Comparison of ENCODE assay signal across 19 cellular contexts in genomic region chr10:56763090-56763489, GRCh38.
DNase-seq lines count a peak whose midpoint lies in the region; ATAC-seq and FAIRE-seq lines count a peak whose summit lies in the region.
"Had no signal": no experiment of that assay in that cellular context is flagged by ENCODE, and none has a peak within 500 bp of the region (broad histone marks: within the 10 kb centered on the region; RNA-seq: fewer than 3 reads in every experiment).

No MANE protein-coding gene starts in this region.

- H3K4me2 ChIP-seq in mesendoderm (ENCODE audit: low read length) = no peak overlapping the region
- H3K4me2 ChIP-seq: KMS-11 had no signal

- H3K56ac ChIP-seq in mesendoderm (ENCODE audit: low read length) = no peak overlapping the region

- H3K9ac ChIP-seq in mesendoderm (ENCODE audit: low read length) = no peak overlapping the region
- H3K9ac ChIP-seq: KMS-11 had no signal

- H3K23ac ChIP-seq in mesendoderm (ENCODE audit: low read length) = no peak overlapping the region

- no peaks in the 10 kb centered on the region for H3K27me3 ChIP-seq in mesendoderm (ENCODE audit: insufficient read depth, low read length, poor library complexity)
- H3K27me3 ChIP-seq: BE2C had no signal

- H3K4me1 ChIP-seq in mesendoderm (ENCODE audit: control insufficient read depth, low read depth, low read length) = no peaks in the 10 kb centered on the region
- H3K4me1 ChIP-seq: BE2C, Caco-2 had no signal

- H3K79me1 ChIP-seq in mesendoderm (ENCODE audit: low read length) = no peaks in the 10 kb centered on the region

- no peak overlapping the region for H2BK5ac ChIP-seq in mesendoderm (ENCODE audit: low read length)

- no peak overlapping the region for H2BK120ac ChIP-seq in mesendoderm (ENCODE audit: low read depth, low read length)

- no peak overlapping the region for H4K8ac ChIP-seq in mesendoderm (ENCODE audit: low read depth, low read length)

- H3K4ac ChIP-seq in mesendoderm (ENCODE audit: low read depth, low read length) = no peak overlapping the region

- no peak overlapping the region for H3K27ac ChIP-seq in mesendoderm (ENCODE audit: low read depth, low read length)
- H3K27ac ChIP-seq: HL-60, KMS-11 had no signal

- no peaks in the 10 kb centered on the region for H3K36me3 ChIP-seq in mesendoderm (ENCODE audit: control insufficient read depth, insufficient read depth, low read length)
- H3K36me3 ChIP-seq: BE2C had no signal

- no peak overlapping the region for H3K4me3 ChIP-seq in mesendoderm (ENCODE audit: low read length)

- WGBS in mesendoderm (ENCODE audit: extremely low coverage, insufficient coverage, low lambda C conversion rate) = no CpG with 5 or more reads among the region's 2 CpGs

- no peak overlapping the region for H2BK15ac ChIP-seq in mesendoderm (replicated peaks; ENCODE audit: low read depth)

- H3K18ac ChIP-seq in mesendoderm (ENCODE audit: low read length) = no peak overlapping the region

- peak; percentile 71 for FAIRE-seq in urothelium cell line (lab: Jason Lieb, UNC)
- FAIRE-seq: GM12892, GM18507, H1 had no signal

- no peak overlapping the region for H2AK5ac ChIP-seq in mesendoderm (ENCODE audit: low read length)

- H3K79me2 ChIP-seq in mesendoderm (ENCODE audit: control insufficient read depth, insufficient read depth, low read length) = no peaks in the 10 kb centered on the region

- no peak for ATAC-seq in HG03457 (IDR thresholded peaks at IDR 0.05; ENCODE audit: unreplicated experiment)
- ATAC-seq in HG02588 (IDR thresholded peaks at IDR 0.05; ENCODE audit: unreplicated experiment) = no peak

- peak; percentile 0 for DNase-seq in NCI-H748 (lab: John Stamatoyannopoulos, UW; ENCODE audit: unreplicated experiment)
- DNase-seq in NCI-H748 treated with DMSO at 0.1 percent for 48 hours (lab: John Stamatoyannopoulos, UW) = no peak
- peak; percentile 0 for DNase-seq in EL
- peak; percentile 15 for DNase-seq in mesendoderm
- no peak for DNase-seq in urothelium cell line (ENCODE audit: low spot score)
- DNase-seq: BE2C; C1 segment of cervical spinal cord; Caco-2; CD4-positive, CD25-positive, alpha-beta regulatory T cell; DMS153; GDM1; H9 had no signal

- no peak overlapping the region for H4K5ac ChIP-seq in mesendoderm (ENCODE audit: low read length)

Comparison
In these comparisons a context has a peak if more than half of its experiments do, and no peak if none do; other contexts are left out.
1. DNase-seq: peak in NCI-H748 (single experiment), EL (single experiment) and mesendoderm (single experiment); none in NCI-H748 treated with DMSO at 0.1 percent for 48 hours (single experiment) and urothelium cell line (single experiment).